In the genomic region with DNA sequence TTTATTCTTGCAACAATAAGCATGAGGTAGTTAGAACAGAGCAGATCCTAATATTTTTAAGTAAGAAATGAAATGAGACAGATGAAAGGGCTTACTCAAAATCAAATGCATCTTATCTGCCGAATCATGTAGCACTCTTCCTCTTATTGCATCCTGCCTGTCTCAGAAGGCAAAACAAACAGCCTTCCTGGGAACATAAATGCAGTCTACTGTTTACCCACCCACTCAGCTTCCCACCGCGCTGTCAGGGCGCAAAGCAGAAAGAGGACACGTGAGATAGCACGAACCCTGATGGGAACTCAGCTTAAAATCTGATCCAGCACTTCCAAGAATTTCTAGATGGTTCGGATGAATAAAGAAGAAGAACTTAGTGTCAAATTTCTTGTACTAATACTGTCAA, we compare ENCODE assay signal across 1 cellular context.
TF ChIP-seq lines count a peak whose summit lies in the region.

No MANE protein-coding gene starts in this region.

TF ChIP-seq in GM23338, 12 proteins besides CTCF, POLR2A, EP300 and RAD21 (continued from another document):
- no peak for TF ChIP-seq EZH2phosphoT487 (IDR thresholded peaks at IDR 0.05; ENCODE audit: unreplicated experiment)
- TF ChIP-seq EZH2 (IDR thresholded peaks at IDR 0.05; ENCODE audit: low read depth, unreplicated experiment) = no peak
- TF ChIP-seq ZNF331 (CRISPR knock-in tag; IDR thresholded peaks at IDR 0.05; ENCODE audit: low read depth) = no peak
- no peak for TF ChIP-seq STAT1 (IDR thresholded peaks at IDR 0.05; ENCODE audit: unreplicated experiment)
- no peak for TF ChIP-seq NANOG (IDR thresholded peaks at IDR 0.05; ENCODE audit: borderline replicate concordance)
